In the genomic region with DNA sequence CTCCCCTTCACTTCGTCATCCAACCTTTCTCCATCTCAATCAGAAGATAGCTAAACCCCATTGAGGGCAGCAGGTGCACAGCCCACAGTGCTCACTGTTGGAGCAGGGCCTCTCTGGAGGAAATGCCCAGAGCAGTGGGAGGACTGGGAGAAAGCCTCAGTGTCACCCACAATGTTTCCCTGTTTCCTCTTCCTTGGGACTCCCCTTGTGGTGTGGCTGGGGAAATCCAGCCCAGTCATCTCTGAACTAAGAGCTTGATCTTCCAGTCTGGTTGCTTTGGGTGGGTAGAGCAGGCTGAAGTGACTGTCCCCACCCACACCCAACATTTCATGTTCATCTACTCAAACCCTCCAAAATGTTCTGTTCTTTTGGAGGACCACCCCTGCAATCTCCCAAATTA, we compare ENCODE assay signal across 10 cellular contexts. TPM values are rescaled to one million over a fixed set of nuclear protein-coding genes. Genes with fewer than 3 reads are reported as not detected.
A peak's percentile ranks its signal among the peaks of the same experiment; 100 is the strongest.
DNase-seq lines count a peak whose midpoint lies in the region; ATAC-seq, FAIRE-seq and TF ChIP-seq lines count a peak whose summit lies in the region.
"Had no signal": no experiment of that assay in that cellular context is flagged by ENCODE, and none has a peak within 500 bp of the region (broad histone marks: within the 10 kb centered on the region; RNA-seq: fewer than 3 reads in every experiment).

No MANE protein-coding gene starts in this region.

- 93% methylated on average over 1 of the region's 1 CpG; no CpG with 5 or more reads in 1 of the 2 experiments for WGBS in H1 (ENCODE audit: extremely low coverage in 1 of 2, insufficient coverage in 1 of 2, insufficient read length in 1 of 2, insufficient replicate concordance in 2 of 2, low coverage in 1 of 2, low lambda C conversion rate in 2 of 2, missing lambda C conversion rate in 1 of 2), 2 experiments
- 93% methylated on average over 1 of the region's 1 CpG for WGBS in prostate gland

- no peak overlapping the region for H4K91ac ChIP-seq in H1 (replicated peaks; ENCODE audit: insufficient read length, low read length)

- no peaks in the 10 kb centered on the region for H3K79me2 ChIP-seq in H1 (ENCODE audit: control insufficient read depth in 1 of 2, insufficient read depth in 2 of 2, low read length in 2 of 2)

- TF ChIP-seq POLR2A in H1 (IDR thresholded peaks at IDR 0.05; ENCODE audit: control extremely low read depth in 1 of 2, low read depth in 2 of 2, low read length in 2 of 2), result no peak
- no peak for TF ChIP-seq POLR2A in prostate gland (IDR thresholded peaks at IDR 0.05)

- no peak overlapping the region for H3K23ac ChIP-seq in H1 (ENCODE audit: insufficient read length)

- no peaks in the 10 kb centered on the region for H3K27me3 ChIP-seq in Caco-2 (replicated peaks; ENCODE audit: control insufficient read depth, insufficient read depth, low read length)
- H3K27me3 ChIP-seq in H1 (replicated peaks in 1 of 4; ENCODE audit: control insufficient read depth in 3 of 4, extremely low read depth in 1 of 4, insufficient read depth in 3 of 4, low read length in 3 of 4), result no peaks in the 10 kb centered on the region
- no peaks in the 10 kb centered on the region for H3K27me3 ChIP-seq in prostate gland (replicated peaks; ENCODE audit: insufficient read depth)
- H3K27me3 ChIP-seq in dorsolateral prefrontal cortex, result no peaks in the 10 kb centered on the region

- H3K9me3 ChIP-seq in Caco-2 (no peaks in the 10 kb centered on the region), H1 (ENCODE audit: insufficient read depth in 2 of 2, low read depth in 1 of 2, low read length in 1 of 2) (no peaks in the 10 kb centered on the region), prostate gland (no peaks in the 10 kb centered on the region)

- H4K5ac ChIP-seq in H1 (ENCODE audit: insufficient read length, low read depth, low read length), result no peak overlapping the region

- TF ChIP-seq RAD21 in H1 (IDR thresholded peaks at IDR 0.05 in 1 of 2, conservative IDR thresholded peaks at IDR 0.05 in 1 of 2; ENCODE audit: low read depth in 2 of 2, low read length in 2 of 2), result 0 out of 4 replicates have a peak, but pooled peaks of 1 of the 2 experiments have one; percentile 7

- no peak overlapping the region for H3K4me3 Mint-ChIP-seq in Caco-2 (ENCODE audit: unreplicated experiment)
- H3K4me3 Mint-ChIP-seq: memory B cell had no signal

- ATAC-seq in GM21447 (IDR thresholded peaks at IDR 0.05; ENCODE audit: unreplicated experiment), result peak; percentile 36

- no peak overlapping the region for H2BK20ac ChIP-seq in H1 (ENCODE audit: low read length)

- peaks cover 42% of the 10 kb centered on the region for H3K4me1 Mint-ChIP-seq in Caco-2 (ENCODE audit: low read depth, unreplicated experiment)

- no peaks in the 10 kb centered on the region for H3K79me1 ChIP-seq in H1 (ENCODE audit: low read depth, low read length)

- POLR2A ChIA-PET in Caco-2 (lab: Charles Lee) (no interaction called here), H1 (lab: Charles Lee; ENCODE audit: partially characterized antibody) (interaction anchor here (0.6 to 1.6 kb wide), 2 partner anchors 14 to 176 kb away, joined by 3 read pairs; no protein-coding TSS in a partner anchor)

- TF ChIP-seq EP300 in H1 (IDR thresholded peaks at IDR 0.05; ENCODE audit: borderline replicate concordance in 1 of 2, low read depth in 2 of 2, low read length in 2 of 2), result no peak

- no peak overlapping the region for H3K9ac ChIP-seq in H1 (replicated peaks in 1 of 4; ENCODE audit: extremely low read depth in 1 of 4, low read depth in 3 of 4, low read length in 3 of 4)

- no peak overlapping the region for H2BK5ac ChIP-seq in H1 (ENCODE audit: low read depth, low read length)

- no peak overlapping the region for H3K4me3 ChIP-seq in Caco-2 (ENCODE audit: low read depth, low read length)
- H3K4me3 ChIP-seq in H1 (ENCODE audit: extremely low read depth in 1 of 4, insufficient read depth in 2 of 4, low read depth in 3 of 4, low read length in 4 of 4), result no peak overlapping the region
- H3K4me3 ChIP-seq in prostate gland, result no peak overlapping the region
- no peak overlapping the region for H3K4me3 ChIP-seq in dorsolateral prefrontal cortex

- no peak overlapping the region for H2AK5ac ChIP-seq in H1 (ENCODE audit: low read depth, low read length)

- FAIRE-seq in H1 (lab: Jason Lieb, UNC), result no peak

- no peaks in the 10 kb centered on the region for H3K36me3 ChIP-seq in Caco-2 (ENCODE audit: control insufficient read depth, insufficient read depth, low read length)
- H3K36me3 ChIP-seq in H1 (ENCODE audit: control insufficient read depth in 2 of 4, insufficient read depth in 4 of 4, low read length in 3 of 4), result no peaks in the 10 kb centered on the region
- H3K36me3 ChIP-seq in prostate gland, result no peaks in the 10 kb centered on the region

- H3K36me3 Mint-ChIP-seq in Caco-2 (ENCODE audit: insufficient read depth, unreplicated experiment), result no peaks in the 10 kb centered on the region
- H3K36me3 Mint-ChIP-seq: memory B cell had no signal

- H3K18ac ChIP-seq in H1 (ENCODE audit: extremely low read depth, low read length), result no peak overlapping the region

- 0 out of 2 replicates have a peak overlapping the region, but pooled peaks have one; percentile 58 for H2AFZ ChIP-seq in H1 (ENCODE audit: low read length)

- H3K27ac ChIP-seq in H1 (ENCODE audit: low read depth, low read length), result no peak overlapping the region
- H3K27ac ChIP-seq in prostate gland, result no peak overlapping the region
- no peak overlapping the region for H3K27ac ChIP-seq in dorsolateral prefrontal cortex
- H3K27ac ChIP-seq: VCaP had no signal

- no peak overlapping the region for H2BK15ac ChIP-seq in H1 (ENCODE audit: low read length)

- H2BK120ac ChIP-seq in H1 (replicated peaks; ENCODE audit: low read depth, low read length), result no peak overlapping the region

- no peak overlapping the region for H3K4me2 ChIP-seq in H1 (ENCODE audit: insufficient read depth in 1 of 2, low read depth in 2 of 2, low read length in 2 of 2)

- H3K4me1 ChIP-seq in Caco-2 (peaks cover 26% of the 10 kb centered on the region), H1 (replicated peaks in 1 of 4; ENCODE audit: control insufficient read depth in 3 of 4, insufficient read depth in 4 of 4, low read length in 3 of 4) (no peaks in the 10 kb centered on the region), prostate gland (replicated peaks) (no peaks in the 10 kb centered on the region)

- peak overlapping the region; percentile 2 for H3K27ac Mint-ChIP-seq in Caco-2 (ENCODE audit: unreplicated experiment)
- H3K27ac Mint-ChIP-seq: memory B cell had no signal

- DNase-seq in Caco-2 (no peak), Kasumi-1 (lab: John Stamatoyannopoulos, UW) (peak; percentile 22 to 38), H1 (ENCODE audit: low read depth in 1 of 2, low spot score in 2 of 2) (no peak), mucosa of gallbladder (ENCODE audit: low spot score) (no peak), prostate gland (ENCODE audit: low spot score) (no peak), AG08395 (ENCODE audit: low spot score) (no peak), dorsolateral prefrontal cortex (no peak)

- intact Hi-C loops in Caco-2 (cut with micrococcal nuclease; ENCODE audit: unreplicated experiment), result no loop called here
- intact Hi-C loops in prostate gland (cut with DNase I), result loop anchor here (10.0 kb wide), 1 partner anchor 520 kb away; no protein-coding TSS in a partner anchor
- intact Hi-C loops in dorsolateral prefrontal cortex (cut with DNase I), result loop anchor here (5.0 to 10.0 kb wide), 3 partner anchors 150 to 357 kb away; partner anchors contain the start of genes CCDC83 (in 1 of the 2) and PICALM (in 1 of the 2)

- no peak overlapping the region; the same call in 1 of the 2 replicates for H4K8ac ChIP-seq in H1 (ENCODE audit: extremely low read depth, insufficient read depth, low read length)

- TF ChIP-seq CTCF in Caco-2 (IDR thresholded peaks at IDR 0.05; ENCODE audit: insufficient read depth in 1 of 2, low read depth in 1 of 2, low read length in 1 of 2, severe bottlenecking in 1 of 2, unreplicated experiment in 1 of 2) (peak; percentile 14 to 18), H1 (IDR thresholded peaks at IDR 0.05; ENCODE audit: control extremely low read depth in 1 of 3, insufficient read depth in 1 of 3, low read depth in 1 of 3, low read length in 3 of 3) (peak in 2 of 3 experiments; percentile 10 to 13; a peak in 2 of 4 replicates), prostate gland (IDR thresholded peaks at IDR 0.05) (no peak), dorsolateral prefrontal cortex (IDR thresholded peaks at IDR 0.05 in 54 of 56, conservative IDR thresholded peaks at IDR 0.05 in 2 of 56; ENCODE audit: low read depth in 1 of 56, partially characterized antibody in 56 of 56) (no peak)

- H3K27me3 Mint-ChIP-seq in Caco-2 (ENCODE audit: insufficient read depth, unreplicated experiment), result no peaks in the 10 kb centered on the region
- H3K27me3 Mint-ChIP-seq: memory B cell had no signal

- H3K9me3 Mint-ChIP-seq in Caco-2 (ENCODE audit: unreplicated experiment), result no peaks in the 10 kb centered on the region
- H3K9me3 Mint-ChIP-seq: memory B cell had no signal

- no peak overlapping the region for H3K4ac ChIP-seq in H1 (replicated peaks; ENCODE audit: insufficient read length, low read depth, low read length)

- no peaks in the 10 kb centered on the region for H4K20me1 ChIP-seq in H1 (replicated peaks in 1 of 2; ENCODE audit: control insufficient read depth in 1 of 2, insufficient read depth in 2 of 2, low read length in 2 of 2)

- H2BK12ac ChIP-seq in H1 (ENCODE audit: low read depth, low read length), result no peak overlapping the region

- CTCF ChIA-PET in Caco-2 (lab: Charles Lee), result interaction anchor here (0.6 to 1.4 kb wide), 2 partner anchors 46 to 146 kb away, joined by 3 read pairs; partner anchors contain the start of gene PICALM
- CTCF ChIA-PET in H1 (lab: Charles Lee; ENCODE audit: partially characterized antibody), result interaction anchor here (0.7 to 2.1 kb wide), 4 partner anchors 15 to 405 kb away, joined by 3 to 8 read pairs (median 4); no protein-coding TSS in a partner anchor

- no peak overlapping the region for H3K14ac ChIP-seq in H1 (ENCODE audit: insufficient read length)

- no peaks in the 10 kb centered on the region for H3K23me2 ChIP-seq in H1 (ENCODE audit: low read depth, low read length)

- BruUV-seq in Caco-2 (replicated peaks; lab: Mats Ljungman, UMichigan), result no TSS peak

- no peak overlapping the region for H3K56ac ChIP-seq in H1 (replicated peaks; ENCODE audit: insufficient read length, low read depth, low read length)

RNA-seq across cellular contexts. Expression of gene EED, which starts 29.8 kb away (rescaled TPM):
- total RNA-seq in Caco-2 (2022) (68.3 and 75.5 TPM in 2 replicates), mucosa of gallbladder (30.5 TPM), prostate gland (10 to 100 TPM; 18.1 to 20.9 TPM), dorsolateral prefrontal cortex (10 to 100 TPM; 19.7 to 40.3 (median 29.2) TPM)
- total RNA-seq in H1 (2021; fragmentation: NEBNext Ultra II Directional; extraction: Animal tissue kit (Norgen Biotek cat#: 25700)), result 26.8 and 26.9 TPM in 2 replicates
- 7.0 and 12.6 TPM in 2 replicates for polyA plus RNA-seq in H1 (2011; rRNA removed)
- 15.5 TPM for polyA plus RNA-seq in H1 (2011; cell fraction: cytosol; rRNA removed)
- polyA plus RNA-seq in H1 (2011; cell fraction: nucleus; rRNA removed), result 5.0 TPM
- polyA plus RNA-seq in H1 (2012, experiment 1 of 2), result 27.0 to 42.0 TPM (median 28.6 TPM) in 4 replicates
- polyA plus RNA-seq in H1 (2012, experiment 2 of 2), result 5.9 TPM
- 12.8 TPM for polyA plus RNA-seq in H1 (2013, experiment 1 of 2)
- 13.5 TPM for polyA plus RNA-seq in H1 (2013, experiment 2 of 2)
- polyA minus RNA-seq in H1 (2011; rRNA and poly(A)+ RNA removed), result 11.4 and 15.4 TPM in 2 replicates
- polyA minus RNA-seq in H1 (2011; cell fraction: cytosol; rRNA and poly(A)+ RNA removed), result 10.7 TPM
- 26.1 TPM for polyA minus RNA-seq in H1 (2011; cell fraction: nucleus; rRNA and poly(A)+ RNA removed)

Comparison
In these comparisons a context has a peak if more than half of its experiments do, and no peak if none do; other contexts are left out.
1. DNase-seq: peak in Kasumi-1 (2 of 2); none in Caco-2 (0 of 2), H1 (0 of 2), mucosa of gallbladder (single experiment), prostate gland (single experiment), AG08395 (single experiment) and dorsolateral prefrontal cortex (0 of 10).
2. CTCF ChIP-seq: peak in Caco-2 (2 of 2) and H1 (2 of 3); none in prostate gland (0 of 4) and dorsolateral prefrontal cortex (0 of 56).